Comparison of ENCODE assay signal across 17 cellular contexts in the genomic region with DNA sequence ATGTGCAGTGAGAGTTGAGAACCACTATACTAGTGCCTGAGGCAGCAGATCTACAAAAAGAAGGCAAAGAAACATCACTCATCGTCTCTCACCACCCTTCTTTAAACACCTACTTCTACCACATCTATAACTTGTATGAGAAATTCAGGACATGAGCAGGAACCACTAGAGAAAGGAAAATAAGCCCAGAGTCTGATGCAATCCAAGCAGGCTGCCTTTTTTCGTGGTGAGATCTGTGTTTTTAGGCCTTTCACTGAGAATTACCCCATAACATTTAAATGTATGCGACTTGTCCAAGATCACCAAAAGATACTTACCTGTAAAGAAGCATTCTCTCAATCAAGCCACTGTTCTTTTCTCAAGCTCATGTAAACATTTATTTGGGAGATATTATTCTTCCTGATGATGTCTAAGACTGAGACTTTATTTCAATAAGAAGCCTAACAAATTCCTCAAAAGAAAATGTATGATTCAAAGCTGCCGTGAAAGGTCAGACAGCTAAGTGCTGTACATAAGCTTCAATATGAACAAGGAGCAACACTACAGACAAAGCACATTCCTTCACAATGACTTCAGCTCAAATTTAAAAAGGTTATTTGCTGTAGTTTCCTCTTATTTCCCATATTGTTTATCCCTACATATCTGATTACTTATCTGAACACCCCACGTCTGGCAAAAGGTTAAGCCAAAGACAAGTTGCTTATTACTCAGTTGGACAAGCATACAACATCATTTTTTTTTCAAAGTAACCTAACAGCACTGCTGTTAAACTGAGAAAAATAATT. TPM values are rescaled to one million over a fixed set of nuclear protein-coding genes. Genes with fewer than 3 reads are reported as not detected.
DNase-seq lines count a peak whose midpoint lies in the region; FAIRE-seq and TF ChIP-seq lines count a peak whose summit lies in the region.
"Had no signal": no experiment of that assay in that cellular context is flagged by ENCODE, and none has a peak within 500 bp of the region (broad histone marks: within the 10 kb centered on the region; RNA-seq: fewer than 3 reads in every experiment).

No MANE protein-coding gene starts in this region.

- no peak overlapping the region for H3K4me3 ChIP-seq in SJCRH30
- H3K4me3 ChIP-seq: left lung had no signal

- peaks cover 13% of the 10 kb centered on the region for H3K4me1 ChIP-seq in SJCRH30
- H3K4me1 ChIP-seq: left lung had no signal

- no peaks in the 10 kb centered on the region for H3K4me1 Mint-ChIP-seq in progenitor cell of endocrine pancreas (ENCODE audit: low read depth)
- H3K4me1 Mint-ChIP-seq: brain had no signal

- no peak for FAIRE-seq in HTR-8/SVneo (lab: Jason Lieb, UNC)

- H3K27me3 ChIP-seq in SJCRH30 = no peaks in the 10 kb centered on the region
- H3K27me3 ChIP-seq: left lung had no signal

- peak overlapping the region; percentile 50 for H3K27ac ChIP-seq in SJCRH30
- H3K27ac ChIP-seq in epithelial cell of prostate = peak overlapping the region; percentile 49
- H3K27ac ChIP-seq: left lung had no signal

- no peak for TF ChIP-seq CTCF in progenitor cell of endocrine pancreas (IDR thresholded peaks at IDR 0.05; ENCODE audit: unreplicated experiment)

- no peaks in the 10 kb centered on the region for H3K36me3 ChIP-seq in SJCRH30

- DNase-seq in GM03348 (ENCODE audit: low spot score) (peak; percentile 20), SJCRH30 (peak in 1 of 2 experiments; percentile 8), epithelial cell of prostate (ENCODE audit: low read depth, low spot score) (no peak), progenitor cell of endocrine pancreas (ENCODE audit: low spot score, unreplicated experiment) (no peak), HTR-8/SVneo (ENCODE audit: insufficient read length, low spot score) (no peak), NCI-H1105 treated with DMSO at 0.1 percent for 48 hours (lab: John Stamatoyannopoulos, UW) (no peak), NCI-H2171 (lab: John Stamatoyannopoulos, UW) (no peak)
- DNase-seq: activated CD4-positive, CD25-positive, alpha-beta regulatory T cell treated with anti-CD3 and anti-CD28 coated beads, Interleukin-2, amount 50 U/mL, for 72 hours; activated T-cell treated with anti-CD3 and anti-CD28 coated beads, Interleukin-2, amount 50 U/mL, for 4 hours; hippocampal formation; left lung; naive B cell; NCI-H2227 treated with DMSO at 0.1 percent for 48 hours; right cardiac atrium; stimulated activated naive CD4-positive, alpha-beta T cell; T-cell had no signal

- no peaks in the 10 kb centered on the region for H3K9me3 Mint-ChIP-seq in progenitor cell of endocrine pancreas (ENCODE audit: low read depth)
- H3K9me3 Mint-ChIP-seq: activated T-cell treated with anti-CD3 and anti-CD28 coated beads, Interleukin-2, amount 50 U/mL, for 4 hours; brain; naive B cell; T-cell had no signal

- no peaks in the 10 kb centered on the region for H3K9me3 ChIP-seq in SJCRH30 (replicated peaks)
- H3K9me3 ChIP-seq: left lung had no signal

- H3K4me3 Mint-ChIP-seq in progenitor cell of endocrine pancreas (ENCODE audit: low read depth) = no peak overlapping the region
- H3K4me3 Mint-ChIP-seq: activated T-cell treated with anti-CD3 and anti-CD28 coated beads, Interleukin-2, amount 50 U/mL, for 4 hours; brain; naive B cell; T-cell had no signal

- peak overlapping the region; percentile 21 for H3K27ac Mint-ChIP-seq in progenitor cell of endocrine pancreas
- H3K27ac Mint-ChIP-seq: brain, naive B cell, T-cell had no signal

- H3K27me3 Mint-ChIP-seq in progenitor cell of endocrine pancreas = no peaks in the 10 kb centered on the region
- H3K27me3 Mint-ChIP-seq: brain, naive B cell, T-cell had no signal

- H3K36me3 Mint-ChIP-seq in progenitor cell of endocrine pancreas (ENCODE audit: insufficient read depth) = peaks cover 4% of the 10 kb centered on the region
- H3K36me3 Mint-ChIP-seq: naive B cell had no signal

RNA-seq across cellular contexts. Expression of gene SPICE1, which starts 16.5 kb away (rescaled TPM):
- 14.8 and 19.7 TPM in 2 replicates for total RNA-seq in SJCRH30 (2014; rRNA removed; shearing (Covaris generic))
- total RNA-seq in progenitor cell of endocrine pancreas = 32.9 and 33.2 TPM in 2 replicates

RNA-seq across cellular contexts. Expression of gene SIDT1, which starts 33.9 kb away (rescaled TPM):
- total RNA-seq in SJCRH30 (2014; rRNA removed; shearing (Covaris generic)) = 0.20 and 0.42 TPM in 2 replicates
- 0.18 TPM in 1 of 2 replicates, not detected in the other for total RNA-seq in progenitor cell of endocrine pancreas

RNA-seq across cellular contexts. Expression of gene CFAP44, which starts 57.1 kb away (rescaled TPM):
- total RNA-seq in SJCRH30 (2014; rRNA removed; shearing (Covaris generic)) = 3.1 and 5.0 TPM in 2 replicates
- total RNA-seq in progenitor cell of endocrine pancreas = 16.4 and 17.0 TPM in 2 replicates
